In the genomic region with DNA sequence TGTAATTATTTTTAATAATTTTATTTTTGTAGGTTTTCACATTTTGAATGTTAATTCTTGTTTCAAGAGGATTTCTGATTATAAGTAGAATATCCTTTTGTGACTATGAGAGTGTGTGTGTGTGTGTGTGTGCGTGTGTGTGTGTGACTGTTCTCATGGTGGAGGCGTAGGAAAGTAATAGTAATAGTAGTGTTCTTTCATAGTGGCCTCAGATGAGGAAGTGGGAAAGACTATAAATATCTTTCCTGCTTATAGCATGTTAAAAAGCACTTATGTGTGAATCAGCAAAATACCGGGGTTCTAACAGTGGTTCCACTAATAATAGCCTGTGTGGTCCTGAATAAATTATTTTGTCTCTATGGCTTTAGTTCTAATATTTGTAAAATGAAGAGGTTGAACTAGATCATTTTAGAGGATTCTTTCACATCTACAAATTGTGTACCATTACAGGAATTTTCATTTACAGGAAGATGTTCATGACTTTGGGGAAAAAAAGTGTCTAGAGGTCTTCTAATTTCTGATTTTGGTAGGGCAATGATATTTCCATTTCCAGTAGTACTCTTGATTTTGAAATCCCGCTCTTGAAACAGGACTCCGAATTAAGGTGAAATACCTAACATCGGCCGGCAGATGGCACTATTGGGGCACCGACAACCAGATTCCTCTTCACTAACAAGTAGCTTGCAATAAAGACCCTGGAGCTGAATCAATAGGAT, we compare ENCODE assay signal across 8 cellular contexts. TPM values are rescaled to one million over a fixed set of nuclear protein-coding genes. Genes with fewer than 3 reads are reported as not detected.
DNase-seq lines count a peak whose midpoint lies in the region; ATAC-seq and TF ChIP-seq lines count a peak whose summit lies in the region.

No MANE protein-coding gene starts in this region.

- POLR2A ChIA-PET in RWPE1 (lab: Yijun Ruan, JAX; ENCODE audit: low non-redundant PET): no interaction called here

- ATAC-seq in GM21423 (IDR thresholded peaks at IDR 0.05; ENCODE audit: unreplicated experiment): peak; percentile 90
- peak; percentile 71 for ATAC-seq in aorta (ENCODE audit: low FRiP score)

- CTCF ChIA-PET in RWPE1 (lab: Yijun Ruan, JAX): interaction anchor here (0.5 to 1.3 kb wide), 13 partner anchors 10 to 1053 kb away, joined by 3 to 5 read pairs (median 3); no protein-coding TSS in a partner anchor

- WGBS in aorta, 2 donors: 4 to 8% methylated on average over 8 of the region's 8 CpGs

- no peaks in the 10 kb centered on the region for H3K9me3 Mint-ChIP-seq in activated T-helper 2 cell treated with anti-CD3 and anti-CD28 coated beads, Interferon-gamma antibody, Interleukin-2, Interleukin-4, amounts not matched to agents 10 μg/mL and 5 μg/mL and 100 μg/mL, durations not matched to agents 14 hours and 24 hours and 36 hours

- no peaks in the 10 kb centered on the region for H3K36me3 ChIP-seq in aorta (ENCODE audit: control insufficient read depth in 1 of 2, insufficient read depth in 2 of 2, low read length in 1 of 2)

- no peaks in the 10 kb centered on the region for H3K4me1 ChIP-seq in aorta (ENCODE audit: control insufficient read depth in 1 of 2, insufficient read depth in 2 of 2, low read length in 2 of 2)

- no peak overlapping the region for H3K4me3 ChIP-seq in aorta (ENCODE audit: low read length in 2 of 2)

- H3K27me3 ChIP-seq in aorta (ENCODE audit: control insufficient read depth in 1 of 2, insufficient read depth in 2 of 2, low read length in 1 of 2): no peaks in the 10 kb centered on the region

- DNase-seq in DMS79 (lab: John Stamatoyannopoulos, UW) (peak; percentile 21), HT-29 (ENCODE audit: low spot score) (peak; percentile 89), RWPE1 (ENCODE audit: low spot score) (peak; percentile 50), foreskin melanocyte (peak; percentile 73), posterior vena cava (ENCODE audit: low spot score) (peak; percentile 89), aorta (peak; percentile 66 to 88)
- DNase-seq in activated T-helper 2 cell treated with anti-CD3 and anti-CD28 coated beads, Interferon-gamma antibody, Interleukin-2, Interleukin-4, amounts not matched to agents 10 μg/mL and 5 μg/mL and 100 μg/mL, durations not matched to agents 14 hours and 24 hours and 36 hours (ENCODE audit: low spot score): peak; percentile 43

- intact Hi-C loops in activated T-helper 2 cell treated with anti-CD3 and anti-CD28 coated beads, Interferon-gamma antibody, Interleukin-2, Interleukin-4, amounts not matched to agents 10 μg/mL and 5 μg/mL and 100 μg/mL, durations not matched to agents 14 hours and 24 hours and 36 hours (cut with micrococcal nuclease): loop anchor here (1.0 to 2.0 kb wide), 4 partner anchors 44 to 515 kb away; partner anchors contain the start of gene VWA5A
- intact Hi-C loops in posterior vena cava (cut with DNase I): loop anchor here in 1 of 2 donors (10.0 kb wide), 1 partner anchor 514 kb away; no protein-coding TSS in a partner anchor
- intact Hi-C loops in aorta (cut with DNase I): loop anchor here (2.0 to 10.0 kb wide), 4 partner anchors 36 to 516 kb away; no protein-coding TSS in a partner anchor

- H3K36me3 Mint-ChIP-seq in activated T-helper 2 cell treated with anti-CD3 and anti-CD28 coated beads, Interferon-gamma antibody, Interleukin-2, Interleukin-4, amounts not matched to agents 10 μg/mL and 5 μg/mL and 100 μg/mL, durations not matched to agents 14 hours and 24 hours and 36 hours (ENCODE audit: low read depth): no peaks in the 10 kb centered on the region

- peak; percentile 84 for TF ChIP-seq CTCF in RWPE1 (conservative IDR thresholded peaks at IDR 0.05; ENCODE audit: low read depth)

- H3K27ac ChIP-seq in RWPE1 (no peak overlapping the region), aorta (ENCODE audit: low read depth in 1 of 2, low read length in 2 of 2) (no peak overlapping the region)

- H3K27ac Mint-ChIP-seq in activated T-helper 2 cell treated with anti-CD3 and anti-CD28 coated beads, Interferon-gamma antibody, Interleukin-2, Interleukin-4, amounts not matched to agents 10 μg/mL and 5 μg/mL and 100 μg/mL, durations not matched to agents 14 hours and 24 hours and 36 hours: no peak overlapping the region

- peaks cover 28% of the 10 kb centered on the region for H3K27me3 Mint-ChIP-seq in activated T-helper 2 cell treated with anti-CD3 and anti-CD28 coated beads, Interferon-gamma antibody, Interleukin-2, Interleukin-4, amounts not matched to agents 10 μg/mL and 5 μg/mL and 100 μg/mL, durations not matched to agents 14 hours and 24 hours and 36 hours (ENCODE audit: low read depth)

- peaks cover 24% of the 10 kb centered on the region for H3K4me1 Mint-ChIP-seq in activated T-helper 2 cell treated with anti-CD3 and anti-CD28 coated beads, Interferon-gamma antibody, Interleukin-2, Interleukin-4, amounts not matched to agents 10 μg/mL and 5 μg/mL and 100 μg/mL, durations not matched to agents 14 hours and 24 hours and 36 hours (ENCODE audit: low read depth)

- peak overlapping the region; percentile 0 for H3K4me3 Mint-ChIP-seq in activated T-helper 2 cell treated with anti-CD3 and anti-CD28 coated beads, Interferon-gamma antibody, Interleukin-2, Interleukin-4, amounts not matched to agents 10 μg/mL and 5 μg/mL and 100 μg/mL, durations not matched to agents 14 hours and 24 hours and 36 hours (ENCODE audit: low read depth)

- no peaks in the 10 kb centered on the region for H3K9me3 ChIP-seq in aorta (ENCODE audit: control insufficient read depth, low read length)

RNA-seq across cellular contexts. Expression of gene OR10G7, which starts 29.9 kb away (rescaled TPM):
- total RNA-seq in HT-29 (2014; rRNA removed; shearing (Covaris generic)): not detected in 2 replicates
- not detected in 2 replicates for total RNA-seq in activated T-helper 2 cell treated with anti-CD3 and anti-CD28 coated beads, Interferon-gamma antibody, Interleukin-2, Interleukin-4, amounts not matched to agents 10 μg/mL and 5 μg/mL and 100 μg/mL, durations not matched to agents 14 hours and 24 hours and 36 hours
- total RNA-seq in posterior vena cava (not detected), aorta (not detected)
- not detected for polyA plus RNA-seq in aorta

RNA-seq across cellular contexts. Expression of gene VWA5A, which starts 44.2 kb away (rescaled TPM):
- 0.18 and 0.81 TPM in 2 replicates for total RNA-seq in HT-29 (2014; rRNA removed; shearing (Covaris generic))
- 4.6 TPM in 2 replicates for total RNA-seq in activated T-helper 2 cell treated with anti-CD3 and anti-CD28 coated beads, Interferon-gamma antibody, Interleukin-2, Interleukin-4, amounts not matched to agents 10 μg/mL and 5 μg/mL and 100 μg/mL, durations not matched to agents 14 hours and 24 hours and 36 hours
- total RNA-seq in posterior vena cava (10 to 100 TPM; 15.1 to 22.0 TPM), aorta (10 to 100 TPM; 24.5 to 56.7 TPM)
- polyA plus RNA-seq in aorta: 10 to 100 TPM in 1 of 2 donors, 1 to 10 TPM in 1; 9.9 to 27.8 TPM

RNA-seq across cellular contexts. Expression of gene OR10G8, which starts 44.5 kb away (rescaled TPM):
- not detected in 2 replicates for total RNA-seq in HT-29 (2014; rRNA removed; shearing (Covaris generic))
- total RNA-seq in activated T-helper 2 cell treated with anti-CD3 and anti-CD28 coated beads, Interferon-gamma antibody, Interleukin-2, Interleukin-4, amounts not matched to agents 10 μg/mL and 5 μg/mL and 100 μg/mL, durations not matched to agents 14 hours and 24 hours and 36 hours: not detected in 2 replicates
- total RNA-seq in posterior vena cava (not detected), aorta (not detected)
- not detected for polyA plus RNA-seq in aorta

RNA-seq across cellular contexts. Expression of gene OR10G9, which starts 48.3 kb away (rescaled TPM):
- total RNA-seq in HT-29 (2014; rRNA removed; shearing (Covaris generic)): not detected in 2 replicates
- total RNA-seq in activated T-helper 2 cell treated with anti-CD3 and anti-CD28 coated beads, Interferon-gamma antibody, Interleukin-2, Interleukin-4, amounts not matched to agents 10 μg/mL and 5 μg/mL and 100 μg/mL, durations not matched to agents 14 hours and 24 hours and 36 hours: not detected in 2 replicates
- total RNA-seq in posterior vena cava: not detected
- not detected for total RNA-seq in aorta
- not detected for polyA plus RNA-seq in aorta

RNA-seq across cellular contexts. Expression of gene OR10G4, which starts 58.3 kb away (rescaled TPM):
- total RNA-seq in HT-29 (2014; rRNA removed; shearing (Covaris generic)): not detected in 2 replicates
- not detected in 2 replicates for total RNA-seq in activated T-helper 2 cell treated with anti-CD3 and anti-CD28 coated beads, Interferon-gamma antibody, Interleukin-2, Interleukin-4, amounts not matched to agents 10 μg/mL and 5 μg/mL and 100 μg/mL, durations not matched to agents 14 hours and 24 hours and 36 hours
- not detected for total RNA-seq in posterior vena cava
- not detected for total RNA-seq in aorta
- not detected for polyA plus RNA-seq in aorta

Comparison
In these comparisons a context has a peak if more than half of its experiments do, and no peak if none do; other contexts are left out.
1. DNase-seq: peak in every context shown above with its lines; median percentile 89 in HT-29; 89 in posterior vena cava; 77 in aorta; 73 in foreskin melanocyte; 50 in RWPE1; 43 in activated T-helper 2 cell treated with anti-CD3 and anti-CD28 coated beads, Interferon-gamma antibody, Interleukin-2, Interleukin-4, amounts not matched to agents 10 μg/mL and 5 μg/mL and 100 μg/mL, durations not matched to agents 14 hours and 24 hours and 36 hours; 21 in DMS79.